In the genomic region with DNA sequence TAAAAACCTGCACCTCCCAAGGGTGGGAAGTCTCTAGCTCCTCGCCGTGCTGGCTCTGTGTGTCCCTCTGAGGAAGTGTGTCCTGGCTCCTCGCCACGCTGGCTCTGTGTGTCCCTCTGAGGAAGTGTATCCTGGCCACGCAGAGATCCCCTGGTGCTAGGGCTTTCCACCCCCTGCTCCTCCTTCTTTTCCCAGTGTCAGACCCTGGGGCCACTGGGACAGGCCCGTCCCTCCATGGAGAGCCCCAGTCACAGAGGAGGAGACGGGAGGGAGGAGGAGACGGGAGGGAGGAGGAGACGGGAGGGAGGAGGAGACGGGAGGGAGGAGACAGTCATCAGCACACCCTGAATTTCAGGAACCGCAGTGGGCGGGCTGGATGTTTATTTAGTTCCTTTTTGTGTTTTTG, we compare ENCODE assay signal across 1 cellular context.
TF ChIP-seq lines count a peak whose summit lies in the region.

No MANE protein-coding gene starts in this region.

TF ChIP-seq in SK-N-SH, 30 proteins besides CTCF, POLR2A, EP300 and RAD21 (continued from another document):
- no peak for TF ChIP-seq REST (IDR thresholded peaks at IDR 0.05; ENCODE audit: low read depth, low read length)
- TF ChIP-seq TCF12 (IDR thresholded peaks at IDR 0.05): no peak
- TF ChIP-seq MAX (IDR thresholded peaks at IDR 0.05; ENCODE audit: low read depth): no peak
- TF ChIP-seq MEF2A (IDR thresholded peaks at IDR 0.05; ENCODE audit: borderline replicate concordance, low read depth): no peak
